1 cellular context compared by ENCODE assay signal in genomic region chr3:118827446-118827845, GRCh38.
TF ChIP-seq lines count a peak whose summit lies in the region.

No MANE protein-coding gene starts in this region.

TF ChIP-seq in GM23338, 12 proteins besides CTCF, POLR2A, EP300 and RAD21 (continued from another document):
- TF ChIP-seq ZNF462 (CRISPR knock-in tag; IDR thresholded peaks at IDR 0.05): no peak
- no peak for TF ChIP-seq CREB1 (CRISPR knock-in tag; IDR thresholded peaks at IDR 0.05; ENCODE audit: low read depth)
- TF ChIP-seq STAT1 (IDR thresholded peaks at IDR 0.05; ENCODE audit: unreplicated experiment): no peak
- no peak for TF ChIP-seq NANOG (IDR thresholded peaks at IDR 0.05; ENCODE audit: borderline replicate concordance)
